Comparison of ENCODE assay signal across 33 cellular contexts in genomic region chr13:95038949-95039348, GRCh38.
"Had no signal": no experiment of that assay in that cellular context is flagged by ENCODE, and none has a peak within 500 bp of the region (broad histone marks: within the 10 kb centered on the region; RNA-seq: fewer than 3 reads in every experiment).

No MANE protein-coding gene starts in this region.

- H3K27ac ChIP-seq: ascending aorta, breast epithelium, cardiac muscle cell, colonic mucosa, epithelial cell of prostate, foreskin keratinocyte, gastrocnemius medialis, heart left ventricle, WERI-Rb-1 had no signal

- H3K4me3 ChIP-seq: ascending aorta, breast epithelium, cardiac muscle cell, colonic mucosa, gastrocnemius medialis, heart left ventricle had no signal

- FAIRE-seq: endometrium, endothelial cell of umbilical vein had no signal

- H3K36me3 ChIP-seq: ascending aorta, breast epithelium, cardiac muscle cell, colonic mucosa, WERI-Rb-1 had no signal

- DNase-seq: activated B cell treated with CpG ODN at 0.5 μM for 24 hours; activated CD4-positive, alpha-beta T cell treated with anti-CD3 and anti-CD28 coated beads for 48 hours; activated CD4-positive, alpha-beta T cell treated with anti-CD3 and anti-CD28 coated beads, Interleukin-2, amount 50 U/mL, for 1 hour; activated CD4-positive, alpha-beta T cell treated with anti-CD3 and anti-CD28 coated beads, Interleukin-2, amount 50 U/mL, for 48 hours; activated CD8-positive, alpha-beta memory T cell treated with anti-CD3 and anti-CD28 coated beads for 24 hours; activated CD8-positive, alpha-beta T cell treated with anti-CD3 and anti-CD28 coated beads for 36 hours; activated effector memory CD4-positive, alpha-beta T cell treated with Interleukin-2 at 50 U/mL for 16 hours; activated gamma-delta T cell treated with Interleukin-2 at 50 U/mL for 16 hours; activated naive CD4-positive, alpha-beta T cell treated with anti-CD3 and anti-CD28 coated beads, Interleukin-2, amount 50 U/mL, for 16 hours; activated naive CD4-positive, alpha-beta T cell treated with Interleukin-2 at 50 U/mL for 16 hours; activated naive CD8-positive, alpha-beta T cell treated with anti-CD3 and anti-CD28 coated beads for 36 hours; activated naive CD8-positive, alpha-beta T cell treated with anti-CD3 and anti-CD28 coated beads, Interleukin-2, amount 50 U/mL, for 24 hours; activated T-cell treated with anti-CD3 and anti-CD28 coated beads, Interleukin-2, amount 50 U/mL, for 4 hours; central memory CD4-positive, alpha-beta T cell; cerebellar nuclear complex; colonic mucosa; effector CD8-positive, alpha-beta T cell; gastrocnemius medialis; glutamatergic neuron; heart left ventricle; T-helper 1 cell; T-helper 17 cell; T1000; WERI-Rb-1 had no signal

- H3K4me1 ChIP-seq: ascending aorta, breast epithelium, colonic mucosa, foreskin keratinocyte, gastrocnemius medialis, heart left ventricle had no signal

- ATAC-seq: activated CD4-positive, CD25-positive, alpha-beta regulatory T cell treated with anti-CD3 and anti-CD28 coated beads, Interleukin-2, amount 50 U/mL, for 24 hours; activated CD8-positive, alpha-beta T cell treated with anti-CD3 and anti-CD28 coated beads for 36 hours; activated naive CD8-positive, alpha-beta T cell treated with anti-CD3 and anti-CD28 coated beads, Interleukin-2, amount 50 U/mL, for 24 hours; activated T-cell treated with anti-CD3 and anti-CD28 coated beads, Interleukin-2, amount 50 U/mL, for 4 hours; activated T-helper 17 cell treated with anti-CD3 and anti-CD28 coated beads, Interleukin-2, amount 50 U/mL, for 72 hours; foreskin keratinocyte; gastrocnemius medialis; heart left ventricle; T-helper 17 cell had no signal

- H3K9me3 ChIP-seq: ascending aorta, breast epithelium, colonic mucosa, gastrocnemius medialis, heart left ventricle had no signal

- H3K27me3 ChIP-seq: ascending aorta, breast epithelium, cardiac muscle cell, colonic mucosa, foreskin keratinocyte, gastrocnemius medialis, heart left ventricle had no signal
